24 cellular contexts compared by ENCODE assay signal in genomic region chr6:6434723-6435122, GRCh38.
A peak's percentile ranks its signal among the peaks of the same experiment; 100 is the strongest.
DNase-seq lines count a peak whose midpoint lies in the region; ATAC-seq, FAIRE-seq and TF ChIP-seq lines count a peak whose summit lies in the region.
"Had no signal": no experiment of that assay in that cellular context is flagged by ENCODE, and none has a peak within 500 bp of the region (broad histone marks: within the 10 kb centered on the region; RNA-seq: fewer than 3 reads in every experiment).

No MANE protein-coding gene starts in this region.

- CTCF ChIA-PET in HepG2 (lab: Yijun Ruan, JAX; ENCODE audit: low intra/inter-chr PET ratio, low total read pairs): no interaction called here
- CTCF ChIA-PET in H1 (lab: Charles Lee; ENCODE audit: partially characterized antibody): no interaction called here

- no peak for TF ChIP-seq RAD21 in HepG2 (CRISPR knock-in tag; IDR thresholded peaks at IDR 0.05)
- TF ChIP-seq RAD21 in H1 (IDR thresholded peaks at IDR 0.05 in 1 of 2, conservative IDR thresholded peaks at IDR 0.05 in 1 of 2; ENCODE audit: low read depth in 2 of 2, low read length in 2 of 2): no peak

- H3K14ac ChIP-seq in H1 (ENCODE audit: insufficient read length) (no peak overlapping the region), trophoblast cell (ENCODE audit: low read length) (no peak overlapping the region)

- peaks cover 4% of the 10 kb centered on the region for H3K27me3 Mint-ChIP-seq in activated naive CD8-positive, alpha-beta T cell treated with anti-CD3 and anti-CD28 coated beads for 36 hours

- ATAC-seq in HepG2: no peak
- ATAC-seq in right lobe of liver: no peak

- no peak overlapping the region for H2BK15ac ChIP-seq in H1 (ENCODE audit: low read length)

- no peak overlapping the region for H3K27ac ChIP-seq in HepG2 (ENCODE audit: extremely low read length, insufficient read depth, low read length)
- H3K27ac ChIP-seq in right lobe of liver: no peak overlapping the region
- no peak overlapping the region for H3K27ac ChIP-seq in H1 (ENCODE audit: low read depth, low read length)
- H3K27ac ChIP-seq in kidney (ENCODE audit: low read depth in 2 of 2, low read length in 2 of 2): no peak overlapping the region
- H3K27ac ChIP-seq in trophoblast cell (ENCODE audit: low read depth, low read length): no peak overlapping the region
- no peak overlapping the region for H3K27ac ChIP-seq in uterus
- H3K27ac ChIP-seq: 22Rv1; BLaER1 treated with 17β-estradiol and CSF1 and Interleukin-3, amounts not matched to agents 10 nM and 100 nM had no signal

- no peak overlapping the region for H2AK5ac ChIP-seq in H1 (ENCODE audit: low read depth, low read length)
- H2AK5ac ChIP-seq in trophoblast cell (ENCODE audit: low read length): no peak overlapping the region

- intact Hi-C loops in HepG2 (cut with micrococcal nuclease; ENCODE audit: unreplicated experiment): no loop called here
- intact Hi-C loops in right lobe of liver (cut with DNase I): no loop called here
- intact Hi-C loops in kidney (cut with DNase I): no loop called here
- intact Hi-C loops in uterus (cut with DNase I; ENCODE audit: low total_unique reads): no loop called here

- H4K5ac ChIP-seq in H1 (ENCODE audit: insufficient read length, low read depth, low read length): no peak overlapping the region

- peaks cover 2% of the 10 kb centered on the region for H3K9me3 Mint-ChIP-seq in activated naive CD8-positive, alpha-beta T cell treated with anti-CD3 and anti-CD28 coated beads for 36 hours
- H3K9me3 Mint-ChIP-seq: CD4-positive, alpha-beta T cell had no signal

- H3K9me3 ChIP-seq in HepG2 (ENCODE audit: low read length) (no peaks in the 10 kb centered on the region), right lobe of liver (no peaks in the 10 kb centered on the region), H1 (ENCODE audit: insufficient read depth in 2 of 2, low read depth in 1 of 2, low read length in 1 of 2) (no peaks in the 10 kb centered on the region), kidney (ENCODE audit: control insufficient read depth in 1 of 2, low read length in 2 of 2) (no peaks in the 10 kb centered on the region), trophoblast cell (ENCODE audit: insufficient read depth, low read depth, low read length) (no peaks in the 10 kb centered on the region), uterus (no peaks in the 10 kb centered on the region)
- H3K9me3 ChIP-seq: BE2C had no signal

- H3K4me3 ChIP-seq in HepG2 (replicated peaks in 1 of 3; ENCODE audit: insufficient read depth in 1 of 3, low read depth in 2 of 3, low read length in 3 of 3) (no peak overlapping the region), right lobe of liver (no peak overlapping the region), H1 (ENCODE audit: extremely low read depth in 1 of 4, insufficient read depth in 2 of 4, low read depth in 3 of 4, low read length in 4 of 4) (no peak overlapping the region), kidney (ENCODE audit: low read length in 2 of 2) (no peak overlapping the region), trophoblast cell (ENCODE audit: low read depth, low read length) (no peak overlapping the region), uterus (no peak overlapping the region)
- H3K4me3 ChIP-seq: BLaER1 treated with 17β-estradiol and CSF1 and Interleukin-3, amounts not matched to agents 10 nM and 100 nM had no signal

- H3K79me2 ChIP-seq in HepG2 (ENCODE audit: insufficient read depth, low read length): no peaks in the 10 kb centered on the region
- H3K79me2 ChIP-seq in H1 (ENCODE audit: control insufficient read depth in 1 of 2, insufficient read depth in 2 of 2, low read length in 2 of 2): no peaks in the 10 kb centered on the region
- H3K79me2 ChIP-seq in trophoblast cell (ENCODE audit: control insufficient read depth, insufficient read depth, low read length, poor library complexity): no peaks in the 10 kb centered on the region

- H3K4me1 ChIP-seq in HepG2 (ENCODE audit: insufficient read depth, low read length): no peaks in the 10 kb centered on the region
- H3K4me1 ChIP-seq in right lobe of liver: no peaks in the 10 kb centered on the region
- no peaks in the 10 kb centered on the region for H3K4me1 ChIP-seq in H1 (replicated peaks in 1 of 4; ENCODE audit: control insufficient read depth in 3 of 4, insufficient read depth in 4 of 4, low read length in 3 of 4)
- H3K4me1 ChIP-seq in kidney (ENCODE audit: control insufficient read depth in 1 of 2, insufficient read depth in 1 of 2, low read depth in 1 of 2, low read length in 2 of 2): no peaks in the 10 kb centered on the region
- no peaks in the 10 kb centered on the region for H3K4me1 ChIP-seq in trophoblast cell (ENCODE audit: control insufficient read depth in 1 of 2, insufficient read depth in 2 of 2, low read length in 2 of 2)
- no peaks in the 10 kb centered on the region for H3K4me1 ChIP-seq in uterus
- H3K4me1 ChIP-seq: BE2C had no signal

- H2BK5ac ChIP-seq in H1 (ENCODE audit: low read depth, low read length) (no peak overlapping the region), trophoblast cell (ENCODE audit: low read depth, low read length, poor library complexity) (no peak overlapping the region)

- H3K36me3 ChIP-seq in HepG2 (replicated peaks in 1 of 2; ENCODE audit: control insufficient read depth in 1 of 2, insufficient read depth in 2 of 2, low read length in 2 of 2) (no peaks in the 10 kb centered on the region), right lobe of liver (no peaks in the 10 kb centered on the region), H1 (ENCODE audit: control insufficient read depth in 2 of 4, insufficient read depth in 4 of 4, low read length in 3 of 4) (no peaks in the 10 kb centered on the region), kidney (ENCODE audit: control insufficient read depth in 1 of 2, insufficient read depth in 2 of 2, low read length in 2 of 2) (no peaks in the 10 kb centered on the region), trophoblast cell (ENCODE audit: control insufficient read depth in 1 of 2, insufficient read depth in 2 of 2, low read length in 2 of 2) (no peaks in the 10 kb centered on the region), uterus (no peaks in the 10 kb centered on the region)
- H3K36me3 ChIP-seq: BE2C; BLaER1 treated with 17β-estradiol and CSF1 and Interleukin-3, amounts not matched to agents 10 nM and 100 nM had no signal

- no peaks in the 10 kb centered on the region for H3K4me1 Mint-ChIP-seq in activated naive CD8-positive, alpha-beta T cell treated with anti-CD3 and anti-CD28 coated beads for 36 hours
- H3K4me1 Mint-ChIP-seq: CD8-positive, alpha-beta memory T cell had no signal

- no peaks in the 10 kb centered on the region for H3K27me3 ChIP-seq in HepG2 (ENCODE audit: control insufficient read depth in 1 of 2, insufficient read depth in 2 of 2, low read length in 2 of 2)
- no peaks in the 10 kb centered on the region for H3K27me3 ChIP-seq in right lobe of liver
- H3K27me3 ChIP-seq in H1 (replicated peaks in 1 of 4; ENCODE audit: control insufficient read depth in 3 of 4, extremely low read depth in 1 of 4, insufficient read depth in 3 of 4, low read length in 3 of 4): no peaks in the 10 kb centered on the region
- no peaks in the 10 kb centered on the region for H3K27me3 ChIP-seq in trophoblast cell (ENCODE audit: insufficient read depth, low read length)
- H3K27me3 ChIP-seq in uterus: no peaks in the 10 kb centered on the region
- H3K27me3 ChIP-seq: BE2C; BLaER1 treated with 17β-estradiol and CSF1 and Interleukin-3, amounts not matched to agents 10 nM and 100 nM had no signal

- H3K4me2 ChIP-seq in HepG2 (ENCODE audit: low read depth, low read length): no peak overlapping the region
- no peak overlapping the region for H3K4me2 ChIP-seq in H1 (ENCODE audit: insufficient read depth in 1 of 2, low read depth in 2 of 2, low read length in 2 of 2)
- no peak overlapping the region for H3K4me2 ChIP-seq in trophoblast cell (ENCODE audit: low read length)
- H3K4me2 ChIP-seq: BLaER1 treated with 17β-estradiol and CSF1 and Interleukin-3, amounts not matched to agents 10 nM and 100 nM had no signal

- BruUV-seq in HepG2 (replicated peaks; lab: Mats Ljungman, UMichigan): no TSS peak

- DNase-seq in HepG2 (ENCODE audit: low spot score) (no peak), right lobe of liver (no peak), H1 (ENCODE audit: low read depth in 1 of 2, low spot score in 2 of 2) (no peak), kidney (no peak), trophoblast cell (no peak), uterus (no peak)
- no peak for DNase-seq in activated naive CD8-positive, alpha-beta T cell treated with anti-CD3 and anti-CD28 coated beads for 36 hours
- DNase-seq: ACHN; AML-193; BE2C; CD4-positive, alpha-beta T cell; CD8-positive, alpha-beta memory T cell; DMS 273 treated with DMSO at 0.1 percent for 48 hours; DMS79; EL; GOT3; H7; HCEC 1CT had no signal

- H4K91ac ChIP-seq in H1 (replicated peaks; ENCODE audit: insufficient read length, low read length) (no peak overlapping the region), trophoblast cell (ENCODE audit: low read depth, low read length) (no peak overlapping the region)

- H2AFZ ChIP-seq in HepG2 (ENCODE audit: low read length): no peak overlapping the region
- H2AFZ ChIP-seq in H1 (ENCODE audit: low read length): no peak overlapping the region
- H2AFZ ChIP-seq in trophoblast cell (ENCODE audit: insufficient read depth, low read length, poor library complexity): no peak overlapping the region

- H2BK20ac ChIP-seq in H1 (ENCODE audit: low read length): no peak overlapping the region

- H3K23me2 ChIP-seq in H1 (ENCODE audit: low read depth, low read length): no peaks in the 10 kb centered on the region

- no peak overlapping the region for H3K56ac ChIP-seq in H1 (replicated peaks; ENCODE audit: insufficient read length, low read depth, low read length)

- POLR2A ChIA-PET in HepG2 (lab: Yijun Ruan, JAX) (no interaction called here), H1 (lab: Charles Lee; ENCODE audit: partially characterized antibody) (no interaction called here)

- TF ChIP-seq CTCF in HepG2 (CRISPR knock-in tag; IDR thresholded peaks at IDR 0.05) (no peak), right lobe of liver (IDR thresholded peaks at IDR 0.05) (no peak), H1 (IDR thresholded peaks at IDR 0.05; ENCODE audit: control extremely low read depth in 1 of 3, insufficient read depth in 1 of 3, low read depth in 1 of 3, low read length in 3 of 3) (no peak), kidney (IDR thresholded peaks at IDR 0.05; ENCODE audit: borderline replicate concordance, extremely low read depth, insufficient read depth) (no peak), uterus (IDR thresholded peaks at IDR 0.05) (no peak)

- H3K4me3 Mint-ChIP-seq in activated naive CD8-positive, alpha-beta T cell treated with anti-CD3 and anti-CD28 coated beads for 36 hours: no peak overlapping the region
- H3K4me3 Mint-ChIP-seq: CD14-positive monocyte; CD4-positive, alpha-beta T cell; CD8-positive, alpha-beta memory T cell had no signal

- H3K4ac ChIP-seq in H1 (replicated peaks; ENCODE audit: insufficient read length, low read depth, low read length) (no peak overlapping the region), trophoblast cell (ENCODE audit: low read depth, low read length) (no peak overlapping the region)

- TF ChIP-seq POLR2A in HepG2 (IDR thresholded peaks at IDR 0.05; ENCODE audit: insufficient read depth in 1 of 2, low read depth in 2 of 2, low read length in 2 of 2): no peak
- TF ChIP-seq POLR2A in right lobe of liver (IDR thresholded peaks at IDR 0.05): no peak
- no peak for TF ChIP-seq POLR2A in H1 (IDR thresholded peaks at IDR 0.05; ENCODE audit: control extremely low read depth in 1 of 2, low read depth in 2 of 2, low read length in 2 of 2)
- no peak for TF ChIP-seq POLR2A in uterus (IDR thresholded peaks at IDR 0.05)

- TF ChIP-seq EP300 in HepG2 (IDR thresholded peaks at IDR 0.05; ENCODE audit: low read depth in 2 of 2, low read length in 2 of 2) (no peak), HepG2 (CRISPR knock-in tag; IDR thresholded peaks at IDR 0.05; ENCODE audit: borderline replicate concordance) (no peak), H1 (IDR thresholded peaks at IDR 0.05; ENCODE audit: borderline replicate concordance in 1 of 2, low read depth in 2 of 2, low read length in 2 of 2) (no peak)

- H4K8ac ChIP-seq in H1 (ENCODE audit: extremely low read depth, insufficient read depth, low read length) (no peak overlapping the region), trophoblast cell (ENCODE audit: low read depth, low read length) (no peak overlapping the region)

- H3K27ac Mint-ChIP-seq in activated naive CD8-positive, alpha-beta T cell treated with anti-CD3 and anti-CD28 coated beads for 36 hours: no peak overlapping the region
- H3K27ac Mint-ChIP-seq: CD14-positive monocyte; CD4-positive, alpha-beta T cell; CD8-positive, alpha-beta memory T cell had no signal

- H2BK12ac ChIP-seq in H1 (ENCODE audit: low read depth, low read length): no peak overlapping the region
- H2BK12ac ChIP-seq in trophoblast cell (ENCODE audit: low read length): no peak overlapping the region

- no peak overlapping the region for H4K12ac ChIP-seq in trophoblast cell (ENCODE audit: low read depth, low read length)

- no peak overlapping the region for H3K18ac ChIP-seq in H1 (ENCODE audit: extremely low read depth, low read length)
- H3K18ac ChIP-seq in trophoblast cell (ENCODE audit: low read length): no peak overlapping the region

- H3K23ac ChIP-seq in H1 (ENCODE audit: insufficient read length): no peak overlapping the region
- no peak overlapping the region for H3K23ac ChIP-seq in trophoblast cell (ENCODE audit: low read length)

- no peaks in the 10 kb centered on the region for H4K20me1 ChIP-seq in HepG2 (ENCODE audit: insufficient read depth, low read length)
- no peaks in the 10 kb centered on the region for H4K20me1 ChIP-seq in H1 (replicated peaks in 1 of 2; ENCODE audit: control insufficient read depth in 1 of 2, insufficient read depth in 2 of 2, low read length in 2 of 2)
- H4K20me1 ChIP-seq: BLaER1 treated with 17β-estradiol and CSF1 and Interleukin-3, amounts not matched to agents 10 nM and 100 nM had no signal

- FAIRE-seq in HepG2 (lab: Jason Lieb, UNC) (no peak), TTC549 (lab: Jason Lieb, UNC) (peak; percentile 19), H1 (lab: Jason Lieb, UNC) (no peak), kidney (lab: Jason Lieb, UNC) (peak; percentile 62)
- FAIRE-seq: A204.1, D721Med had no signal

- H3K79me1 ChIP-seq in H1 (ENCODE audit: low read depth, low read length): no peaks in the 10 kb centered on the region
- no peaks in the 10 kb centered on the region for H3K79me1 ChIP-seq in trophoblast cell (ENCODE audit: low read length)

- H3K36me3 Mint-ChIP-seq in activated naive CD8-positive, alpha-beta T cell treated with anti-CD3 and anti-CD28 coated beads for 36 hours: peaks cover 3% of the 10 kb centered on the region
- H3K36me3 Mint-ChIP-seq: CD14-positive monocyte; CD8-positive, alpha-beta memory T cell had no signal

- no peak overlapping the region for H3K9ac ChIP-seq in HepG2 (ENCODE audit: insufficient read depth, low read depth, low read length)
- H3K9ac ChIP-seq in H1 (replicated peaks in 1 of 4; ENCODE audit: extremely low read depth in 1 of 4, low read depth in 3 of 4, low read length in 3 of 4): no peak overlapping the region
- H3K9ac ChIP-seq in kidney (ENCODE audit: low read length in 2 of 2): no peak overlapping the region
- no peak overlapping the region for H3K9ac ChIP-seq in trophoblast cell (ENCODE audit: low read length)
- H3K9ac ChIP-seq: BLaER1 treated with 17β-estradiol and CSF1 and Interleukin-3, amounts not matched to agents 10 nM and 100 nM had no signal

- H2BK120ac ChIP-seq in H1 (replicated peaks; ENCODE audit: low read depth, low read length) (no peak overlapping the region), trophoblast cell (ENCODE audit: insufficient read depth, low read length, poor library complexity) (no peak overlapping the region)

- 2% methylated on average over 1 of the region's 1 CpG for WGBS in HepG2 (ENCODE audit: low lambda C conversion rate)
- 89% methylated on average over 1 of the region's 1 CpG for WGBS in right lobe of liver (ENCODE audit: insufficient coverage, low coverage, low lambda C conversion rate, missing lambda C conversion rate)
- 87% methylated on average over 1 of the region's 1 CpG; no CpG with 5 or more reads in 1 of the 2 experiments for WGBS in H1 (ENCODE audit: extremely low coverage in 1 of 2, insufficient coverage in 1 of 2, insufficient read length in 1 of 2, insufficient replicate concordance in 2 of 2, low coverage in 1 of 2, low lambda C conversion rate in 2 of 2, missing lambda C conversion rate in 1 of 2), 2 experiments
- WGBS in trophoblast cell (ENCODE audit: extremely low coverage, insufficient coverage, insufficient read length): no CpG with 5 or more reads among the region's 1 CpG

- in situ Hi-C loops in HepG2 (cut with HindIII; ENCODE audit: extremely low pct_ligation_motif_present, low pct_unique_long_range_greater_than_20kb): no loop called here

Comparison
In these comparisons a context has a peak if more than half of its experiments do, and no peak if none do; other contexts are left out.
1. Of the 41 proteins assayed by ChIP-seq in both HepG2 and H1: peak only in HepG2: none; only in H1: none; in both: MAFK; in neither: 40.